ENCODE assay signal across 15 cellular contexts in the genomic region with DNA sequence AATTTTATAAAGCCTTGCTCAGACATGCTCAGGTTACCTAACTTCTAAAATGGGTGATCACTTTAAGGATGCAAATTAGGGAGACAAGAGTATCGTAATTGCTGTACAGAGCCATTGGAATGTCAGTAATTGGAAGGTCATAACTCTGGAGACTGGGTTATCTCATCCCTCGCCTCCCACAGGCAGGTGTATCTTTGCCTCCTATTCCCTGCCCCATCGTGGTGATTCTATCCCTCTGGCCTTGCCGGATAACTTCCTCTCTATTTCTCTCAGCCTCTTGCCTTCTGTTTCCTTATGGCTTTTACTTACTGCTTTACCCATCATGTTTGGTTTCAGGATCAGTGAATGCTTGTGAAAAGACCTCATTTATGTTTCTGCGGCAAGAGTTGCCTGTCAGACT. TPM values are rescaled to one million over a fixed set of nuclear protein-coding genes. Genes with fewer than 3 reads are reported as not detected.
A peak's percentile ranks its signal among the peaks of the same experiment; 100 is the strongest.
DNase-seq lines count a peak whose midpoint lies in the region; ATAC-seq and TF ChIP-seq lines count a peak whose summit lies in the region.
"Had no signal": no experiment of that assay in that cellular context is flagged by ENCODE, and none has a peak within 500 bp of the region (broad histone marks: within the 10 kb centered on the region; RNA-seq: fewer than 3 reads in every experiment).

No MANE protein-coding gene starts in this region.

- H2AFZ ChIP-seq in Karpas-422 (ENCODE audit: low read length): no peak overlapping the region

- peaks cover 2% of the 10 kb centered on the region for H3K27me3 Mint-ChIP-seq in activated CD8-positive, alpha-beta memory T cell treated with anti-CD3 and anti-CD28 coated beads, Interleukin-2, amount 10 ng/mL, durations not matched to agents 7 days and 5 days
- H3K27me3 Mint-ChIP-seq in activated naive CD8-positive, alpha-beta T cell treated with anti-CD3 and anti-CD28 coated beads, Interleukin-2, amount 10 ng/mL, durations not matched to agents 7 days and 5 days: no peaks in the 10 kb centered on the region
- peaks cover 19% of the 10 kb centered on the region for H3K27me3 Mint-ChIP-seq in neural crest cell (ENCODE audit: low read depth)
- H3K27me3 Mint-ChIP-seq: effector memory CD8-positive, alpha-beta T cell; memory B cell had no signal

- peaks cover 38% of the 10 kb centered on the region for H3K4me1 Mint-ChIP-seq in activated CD8-positive, alpha-beta memory T cell treated with anti-CD3 and anti-CD28 coated beads, Interleukin-2, amount 10 ng/mL, durations not matched to agents 7 days and 5 days
- H3K4me1 Mint-ChIP-seq in activated naive CD8-positive, alpha-beta T cell treated with anti-CD3 and anti-CD28 coated beads, Interleukin-2, amount 10 ng/mL, durations not matched to agents 7 days and 5 days: peaks cover 37% of the 10 kb centered on the region
- peaks cover 33% of the 10 kb centered on the region for H3K4me1 Mint-ChIP-seq in neural crest cell

- CTCF ChIA-PET in activated CD8-positive, alpha-beta memory T cell treated with anti-CD3 and anti-CD28 coated beads, Interleukin-2, amount 10 ng/mL, durations not matched to agents 7 days and 5 days (lab: Charles Lee): no interaction called here

- TF ChIP-seq CTCF in neural crest cell (conservative IDR thresholded peaks at IDR 0.05): no peak

- ATAC-seq in activated CD8-positive, alpha-beta memory T cell treated with anti-CD3 and anti-CD28 coated beads, Interleukin-2, amount 10 ng/mL, durations not matched to agents 7 days and 5 days: no peak
- no peak for ATAC-seq in activated naive CD8-positive, alpha-beta T cell treated with anti-CD3 and anti-CD28 coated beads, Interleukin-2, amount 10 ng/mL, durations not matched to agents 7 days and 5 days (ENCODE audit: low read depth)
- ATAC-seq in GM21367 (IDR thresholded peaks at IDR 0.05; ENCODE audit: unreplicated experiment): no peak
- ATAC-seq: effector memory CD8-positive, alpha-beta T cell; heart left ventricle had no signal

- peaks cover 92% of the 10 kb centered on the region for H3K79me2 ChIP-seq in Karpas-422 (ENCODE audit: low read length)

- H3K27me3 ChIP-seq in Karpas-422 (ENCODE audit: low read length): no peaks in the 10 kb centered on the region
- H3K27me3 ChIP-seq: adrenal gland, heart left ventricle had no signal

- H3K4me2 ChIP-seq in Karpas-422 (ENCODE audit: low read depth, low read length, poor library complexity, severe bottlenecking): peak overlapping the region; percentile 89

- no peak for DNase-seq in activated CD8-positive, alpha-beta memory T cell treated with anti-CD3 and anti-CD28 coated beads, Interleukin-2, amount 10 ng/mL, durations not matched to agents 7 days and 5 days
- DNase-seq in activated CD8-positive, alpha-beta memory T cell treated with anti-CD3 and anti-CD28 coated beads, Interleukin-2, amount 50 U/mL, for 4 hours: no peak
- DNase-seq in Karpas-422: no peak
- no peak for DNase-seq in activated naive CD8-positive, alpha-beta T cell treated with anti-CD3 and anti-CD28 coated beads, Interleukin-2, amount 10 ng/mL, durations not matched to agents 7 days and 5 days
- DNase-seq in neural crest cell (ENCODE audit: low read depth, low spot score): no peak
- no peak for DNase-seq in effector CD8-positive, alpha-beta T cell (lab: John Stamatoyannopoulos, UW)
- no peak for DNase-seq in activated CD4-positive, CD25-positive, alpha-beta regulatory T cell (lab: John Stamatoyannopoulos, UW)
- DNase-seq: adrenal gland; effector memory CD8-positive, alpha-beta T cell; heart left ventricle; NCI-H2107; stimulated activated CD4-positive, alpha-beta T cell treated with anti-CD3 and anti-CD28 coated beads, Interleukin-4, amount 100 ng/mL, for 4 hours; WERI-Rb-1 had no signal

- no peak overlapping the region for H3K9ac ChIP-seq in Karpas-422 (ENCODE audit: low read length)

- H3K9me2 ChIP-seq in Karpas-422 (replicated peaks; ENCODE audit: insufficient read depth, low read length): no peaks in the 10 kb centered on the region

- peaks cover 32% of the 10 kb centered on the region for H3K36me3 Mint-ChIP-seq in activated CD8-positive, alpha-beta memory T cell treated with anti-CD3 and anti-CD28 coated beads, Interleukin-2, amount 10 ng/mL, durations not matched to agents 7 days and 5 days
- H3K36me3 Mint-ChIP-seq in activated naive CD8-positive, alpha-beta T cell treated with anti-CD3 and anti-CD28 coated beads, Interleukin-2, amount 10 ng/mL, durations not matched to agents 7 days and 5 days: peaks cover 33% of the 10 kb centered on the region
- H3K36me3 Mint-ChIP-seq in neural crest cell (ENCODE audit: low read depth): no peaks in the 10 kb centered on the region

- peaks cover 33% of the 10 kb centered on the region for H3K4me1 ChIP-seq in Karpas-422 (ENCODE audit: low read length)

- no peak overlapping the region for H3K27ac Mint-ChIP-seq in activated CD8-positive, alpha-beta memory T cell treated with anti-CD3 and anti-CD28 coated beads, Interleukin-2, amount 10 ng/mL, durations not matched to agents 7 days and 5 days
- peak overlapping the region; percentile 20 for H3K27ac Mint-ChIP-seq in activated naive CD8-positive, alpha-beta T cell treated with anti-CD3 and anti-CD28 coated beads, Interleukin-2, amount 10 ng/mL, durations not matched to agents 7 days and 5 days
- H3K27ac Mint-ChIP-seq in neural crest cell (ENCODE audit: unreplicated experiment): no peak overlapping the region
- H3K27ac Mint-ChIP-seq: effector memory CD8-positive, alpha-beta T cell; memory B cell had no signal

- H3K27ac ChIP-seq in Karpas-422 (ENCODE audit: low read length): no peak overlapping the region
- H3K27ac ChIP-seq: adrenal gland, heart left ventricle, WERI-Rb-1 had no signal

- H3K4me3 ChIP-seq in Karpas-422 (ENCODE audit: low read length): peak overlapping the region; percentile 83; the same call in 1 of the 2 replicates
- H3K4me3 ChIP-seq: adrenal gland, heart left ventricle had no signal

- no peaks in the 10 kb centered on the region for H4K20me1 ChIP-seq in Karpas-422 (ENCODE audit: insufficient read depth, low read depth, low read length)

- H3K9me3 Mint-ChIP-seq in activated CD8-positive, alpha-beta memory T cell treated with anti-CD3 and anti-CD28 coated beads, Interleukin-2, amount 10 ng/mL, durations not matched to agents 7 days and 5 days (ENCODE audit: low read depth): no peaks in the 10 kb centered on the region
- H3K9me3 Mint-ChIP-seq in activated naive CD8-positive, alpha-beta T cell treated with anti-CD3 and anti-CD28 coated beads, Interleukin-2, amount 10 ng/mL, durations not matched to agents 7 days and 5 days: no peaks in the 10 kb centered on the region
- no peaks in the 10 kb centered on the region for H3K9me3 Mint-ChIP-seq in neural crest cell
- H3K9me3 Mint-ChIP-seq: effector memory CD8-positive, alpha-beta T cell; memory B cell had no signal

- peak overlapping the region; percentile 30 for H3K4me3 Mint-ChIP-seq in activated CD8-positive, alpha-beta memory T cell treated with anti-CD3 and anti-CD28 coated beads, Interleukin-2, amount 10 ng/mL, durations not matched to agents 7 days and 5 days
- H3K4me3 Mint-ChIP-seq in activated naive CD8-positive, alpha-beta T cell treated with anti-CD3 and anti-CD28 coated beads, Interleukin-2, amount 10 ng/mL, durations not matched to agents 7 days and 5 days: peak overlapping the region; percentile 90
- peak overlapping the region; percentile 92 for H3K4me3 Mint-ChIP-seq in neural crest cell
- H3K4me3 Mint-ChIP-seq: memory B cell had no signal

- H3K36me3 ChIP-seq in Karpas-422 (ENCODE audit: insufficient read depth, low read length): peaks cover 31% of the 10 kb centered on the region
- H3K36me3 ChIP-seq: adrenal gland had no signal

- POLR2A ChIA-PET in activated naive CD8-positive, alpha-beta T cell treated with anti-CD3 and anti-CD28 coated beads, Interleukin-2, amount 10 ng/mL, durations not matched to agents 7 days and 5 days (lab: Charles Lee): interaction anchor here (2.0 kb wide), 1 partner anchor 62 kb away, joined by 4 read pairs; no protein-coding TSS in a partner anchor

- no peaks in the 10 kb centered on the region for H3K9me3 ChIP-seq in Karpas-422 (ENCODE audit: low read length)
- H3K9me3 ChIP-seq: adrenal gland, heart left ventricle had no signal

RNA-seq across cellular contexts. Expression of a gene that starts 2.5 kb away (rescaled TPM):
- 10 to 100 TPM; 19.2 to 26.0 TPM for total RNA-seq in activated CD8-positive, alpha-beta memory T cell treated with anti-CD3 and anti-CD28 coated beads, Interleukin-2, amount 10 ng/mL, durations not matched to agents 7 days and 5 days
- total RNA-seq in Karpas-422 (2014; rRNA removed; shearing (Covaris generic); ENCODE audit: low replicate concordance): 70.2 and 130 TPM in 2 replicates
- 10 to 100 TPM; 42.8 to 44.9 TPM for total RNA-seq in activated naive CD8-positive, alpha-beta T cell treated with anti-CD3 and anti-CD28 coated beads, Interleukin-2, amount 10 ng/mL, durations not matched to agents 7 days and 5 days
- 12.3 and 14.6 TPM in 2 replicates for total RNA-seq in neural crest cell

Comparison
In these comparisons a context has a peak if more than half of its experiments do, and no peak if none do; other contexts are left out.
1. H3K4me3 Mint-ChIP-seq: peak in every context shown above with its lines; median percentile 92 in neural crest cell; 90 in activated naive CD8-positive, alpha-beta T cell treated with anti-CD3 and anti-CD28 coated beads, Interleukin-2, amount 10 ng/mL, durations not matched to agents 7 days and 5 days; 30 in activated CD8-positive, alpha-beta memory T cell treated with anti-CD3 and anti-CD28 coated beads, Interleukin-2, amount 10 ng/mL, durations not matched to agents 7 days and 5 days.